14 cellular contexts compared by ENCODE assay signal in the genomic region with DNA sequence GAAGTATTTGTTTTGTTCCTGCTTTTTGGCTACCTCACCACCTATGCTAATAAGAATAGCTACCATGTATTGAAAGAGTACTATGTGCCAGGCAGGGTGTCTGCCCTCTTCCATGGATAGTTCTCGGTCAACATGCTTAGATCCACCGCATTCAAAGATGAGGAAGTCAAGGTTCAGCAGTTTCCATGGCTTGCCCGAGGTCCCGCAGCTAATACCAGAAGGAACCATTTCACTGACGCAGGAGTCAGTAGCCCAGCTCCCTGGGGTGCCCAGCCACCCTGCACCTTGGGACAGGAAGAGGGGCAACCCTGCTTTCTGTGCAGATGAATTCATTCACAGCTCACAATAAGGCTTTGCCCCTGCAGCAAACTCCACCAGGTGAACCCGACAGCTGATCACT.
DNase-seq lines count a peak whose midpoint lies in the region; ATAC-seq, FAIRE-seq and TF ChIP-seq lines count a peak whose summit lies in the region.
"Had no signal": no experiment of that assay in that cellular context is flagged by ENCODE, and none has a peak within 500 bp of the region (broad histone marks: within the 10 kb centered on the region; RNA-seq: fewer than 3 reads in every experiment).

No MANE protein-coding gene starts in this region.

- no peak overlapping the region for H3K9ac ChIP-seq in K562 (ENCODE audit: insufficient read depth in 1 of 2, low read depth in 2 of 2, low read length in 2 of 2)

- DNase-seq in left ventricle myocardium inferior (no peak), left ventricle myocardium superior (no peak), K562 (ENCODE audit: extremely low read depth in 1 of 4, low spot score in 3 of 4) (no peak), nephron progenitor cell (no peak), progenitor cell of endocrine pancreas (ENCODE audit: low spot score, unreplicated experiment) (no peak), EL (no peak)
- DNase-seq in stimulated activated CD4-positive, alpha-beta T cell treated with anti-CD3 and anti-CD28 coated beads, Interleukin-1b, Interleukin-23, amount 100 ng/mL, for 48 hours: no peak
- DNase-seq: CD4-positive, alpha-beta memory T cell; GOT3; H9 had no signal

- H3K27me3 ChIP-seq in left ventricle myocardium inferior (ENCODE audit: low read depth) (no peaks in the 10 kb centered on the region), K562 (ENCODE audit: control insufficient read depth in 2 of 2, insufficient read depth in 2 of 2, low read length in 2 of 2) (no peaks in the 10 kb centered on the region)

- no peak overlapping the region for H3K4me3 ChIP-seq in left ventricle myocardium inferior
- H3K4me3 ChIP-seq in K562: no peak overlapping the region

- in situ Hi-C loops in K562 (cut with MboI): no loop called here

- H3K36me3 Mint-ChIP-seq in nephron progenitor cell (ENCODE audit: low read depth) (no peaks in the 10 kb centered on the region), progenitor cell of endocrine pancreas (ENCODE audit: insufficient read depth) (no peaks in the 10 kb centered on the region)
- H3K36me3 Mint-ChIP-seq: CD4-positive, alpha-beta memory T cell had no signal

- TF ChIP-seq POLR2A in K562 (conservative IDR thresholded peaks at IDR 0.05): no peak

- TF ChIP-seq EP300 in K562 (IDR thresholded peaks at IDR 0.05; ENCODE audit: low read length): no peak

- peak overlapping the region; percentile 56; the same call in 1 of the 2 replicates for H2AFZ ChIP-seq in K562 (ENCODE audit: low read depth, low read length)

- no peak for TF ChIP-seq RAD21 in K562 (CRISPR knock-in tag; conservative IDR thresholded peaks at IDR 0.05 in 1 of 2, IDR thresholded peaks at IDR 0.05 in 1 of 2)

- BruUV-seq in K562 (replicated peaks; lab: Mats Ljungman, UMichigan): no TSS peak

- FAIRE-seq in K562 (lab: Jason Lieb, UNC): no peak
- FAIRE-seq: D721Med, GM18507 had no signal

- H3K4me3 Mint-ChIP-seq in nephron progenitor cell: no peak overlapping the region
- H3K4me3 Mint-ChIP-seq in progenitor cell of endocrine pancreas (ENCODE audit: low read depth): no peak overlapping the region
- H3K4me3 Mint-ChIP-seq: CD4-positive, alpha-beta memory T cell; H9 had no signal

- H3K9me1 ChIP-seq in K562 (ENCODE audit: control insufficient read depth, insufficient read depth, low read length): no peaks in the 10 kb centered on the region

- H3K4me1 ChIP-seq in left ventricle myocardium inferior (peaks cover 22% of the 10 kb centered on the region), K562 (replicated peaks in 1 of 2; ENCODE audit: control insufficient read depth in 2 of 2, insufficient read depth in 2 of 2, low read length in 2 of 2) (peaks cover 5 to 16% of the 10 kb centered on the region in 2 experiments; a peak in 4 of 5 replicates)

- H4K20me1 ChIP-seq in K562 (replicated peaks; ENCODE audit: control insufficient read depth, insufficient read depth, low read length): no peaks in the 10 kb centered on the region

- POLR2A ChIA-PET in K562 (lab: Yijun Ruan, JAX): interaction anchor here (0.6 to 2.1 kb wide), 6 partner anchors 9 to 1275 kb away, joined by 3 to 9 read pairs (median 3); no protein-coding TSS in a partner anchor

- no peak overlapping the region for H3K4me2 ChIP-seq in K562 (ENCODE audit: insufficient read depth, low read length)

- peaks cover 8% of the 10 kb centered on the region for H3K27me3 Mint-ChIP-seq in nephron progenitor cell (ENCODE audit: low read depth, poor library complexity)
- H3K27me3 Mint-ChIP-seq in progenitor cell of endocrine pancreas: peaks cover 12% of the 10 kb centered on the region

- H3K9me3 Mint-ChIP-seq in nephron progenitor cell (no peaks in the 10 kb centered on the region), progenitor cell of endocrine pancreas (ENCODE audit: low read depth) (no peaks in the 10 kb centered on the region)
- H3K9me3 Mint-ChIP-seq: CD4-positive, alpha-beta memory T cell; H9 had no signal

- intact Hi-C loops in left ventricle myocardium inferior (cut with micrococcal nuclease): no loop called here
- intact Hi-C loops in left ventricle myocardium superior (cut with micrococcal nuclease): no loop called here
- intact Hi-C loops in K562 (cut with micrococcal nuclease): loop anchor here (5.0 to 10.0 kb wide), 2 partner anchors 129 to 236 kb away; no protein-coding TSS in a partner anchor

- 51% methylated on average over 6 of the region's 6 CpGs for WGBS in K562 (ENCODE audit: insufficient coverage, low coverage, missing lambda C conversion rate)

- no peaks in the 10 kb centered on the region for H3K36me3 ChIP-seq in left ventricle myocardium inferior
- no peaks in the 10 kb centered on the region for H3K36me3 ChIP-seq in K562 (ENCODE audit: control insufficient read depth, insufficient read depth, low read length)

- no peaks in the 10 kb centered on the region for H3K9me3 ChIP-seq in left ventricle myocardium inferior (replicated peaks)
- no peaks in the 10 kb centered on the region for H3K9me3 ChIP-seq in K562 (replicated peaks; ENCODE audit: control insufficient read depth, insufficient read depth, low read depth, low read length)

- H3K27ac ChIP-seq in left ventricle myocardium inferior (replicated peaks) (peak overlapping the region; percentile 36), K562 (ENCODE audit: extremely low read depth, low read depth, low read length) (no peak overlapping the region)
- H3K27ac ChIP-seq: 22Rv1 had no signal

- CTCF ChIA-PET in K562 (lab: Yijun Ruan, JAX; ENCODE audit: low intra/inter-chr PET ratio): no interaction called here

- no peak for ATAC-seq in left ventricle myocardium superior
- no peak for ATAC-seq in K562
- ATAC-seq in GM19324 (IDR thresholded peaks at IDR 0.05; ENCODE audit: low FRiP score, unreplicated experiment): no peak

- H3K79me2 ChIP-seq in K562 (ENCODE audit: control insufficient read depth, insufficient read depth, low read length): no peaks in the 10 kb centered on the region

- H3K27ac Mint-ChIP-seq in nephron progenitor cell: peak overlapping the region; percentile 83
- H3K27ac Mint-ChIP-seq in progenitor cell of endocrine pancreas: no peak overlapping the region
- H3K27ac Mint-ChIP-seq: CD4-positive, alpha-beta memory T cell; H9 had no signal

- H3K4me1 Mint-ChIP-seq in nephron progenitor cell (peaks cover 45% of the 10 kb centered on the region), progenitor cell of endocrine pancreas (ENCODE audit: low read depth) (peaks cover 4% of the 10 kb centered on the region)

- TF ChIP-seq CTCF in left ventricle myocardium inferior (IDR thresholded peaks at IDR 0.05; ENCODE audit: borderline replicate concordance): no peak
- TF ChIP-seq CTCF in K562 (IDR thresholded peaks at IDR 0.05 in 2 of 3, conservative IDR thresholded peaks at IDR 0.05 in 1 of 3; ENCODE audit: insufficient read depth in 2 of 3, low read depth in 1 of 3, low read length in 3 of 3): no peak
- TF ChIP-seq CTCF in nephron progenitor cell (IDR thresholded peaks at IDR 0.05): no peak
- no peak for TF ChIP-seq CTCF in progenitor cell of endocrine pancreas (IDR thresholded peaks at IDR 0.05; ENCODE audit: unreplicated experiment)

TF ChIP-seq in K562, 482 proteins besides CTCF, POLR2A, EP300 and RAD21:
- no peak for TF ChIP-seq HNRNPLL (IDR thresholded peaks at IDR 0.05; ENCODE audit: low read depth, low read length, poor library complexity, severe bottlenecking)
- TF ChIP-seq, protein P1, sequence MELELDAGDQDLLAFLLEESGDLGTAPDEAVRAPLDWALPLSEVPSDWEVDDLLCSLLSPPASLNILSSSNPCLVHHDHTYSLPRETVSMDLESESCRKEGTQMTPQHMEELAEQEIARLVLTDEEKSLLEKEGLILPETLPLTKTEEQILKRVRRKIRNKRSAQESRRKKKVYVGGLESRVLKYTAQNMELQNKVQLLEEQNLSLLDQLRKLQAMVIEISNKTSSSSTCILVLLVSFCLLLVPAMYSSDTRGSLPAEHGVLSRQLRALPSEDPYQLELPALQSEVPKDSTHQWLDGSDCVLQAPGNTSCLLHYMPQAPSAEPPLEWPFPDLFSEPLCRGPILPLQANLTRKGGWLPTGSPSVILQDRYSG (tag; conservative IDR thresholded peaks at IDR 0.05; ENCODE audit: low read depth): no peak
- no peak for TF ChIP-seq CC2D1A (IDR thresholded peaks at IDR 0.05)
